12 cellular contexts compared by ENCODE assay signal in genomic region chr2:160376576-160376975, GRCh38.
DNase-seq lines count a peak whose midpoint lies in the region; ATAC-seq and TF ChIP-seq lines count a peak whose summit lies in the region.
"Had no signal": no experiment of that assay in that cellular context is flagged by ENCODE, and none has a peak within 500 bp of the region (broad histone marks: within the 10 kb centered on the region; RNA-seq: fewer than 3 reads in every experiment).

No MANE protein-coding gene starts in this region.

- H3K27ac ChIP-seq in HUES48 (ENCODE audit: low read depth, low read length) (peak overlapping the region; percentile 71), right atrium auricular region (peak overlapping the region; percentile 37 to 58), smooth muscle cell (ENCODE audit: low read depth) (peak overlapping the region; percentile 79)

- no TSS peak for BruUV-seq in MCF 10A (replicated peaks; lab: Mats Ljungman, UMichigan)

- H3K27ac Mint-ChIP-seq in MCF 10A (ENCODE audit: low read depth, unreplicated experiment) = peak overlapping the region; percentile 85

- H3K4me3 ChIP-seq in HUES48 (ENCODE audit: low read depth, low read length) (no peak overlapping the region), right atrium auricular region (no peak overlapping the region), smooth muscle cell (no peak overlapping the region)

- peaks cover 100% of the 10 kb centered on the region for H3K79me2 ChIP-seq in smooth muscle cell (ENCODE audit: low read depth)

- peak overlapping the region; percentile 63 for H3K4me2 ChIP-seq in smooth muscle cell

- H3K9me3 Mint-ChIP-seq in MCF 10A (ENCODE audit: unreplicated experiment) = peaks cover 8% of the 10 kb centered on the region
- H3K9me3 Mint-ChIP-seq: neural crest cell had no signal

- H2AFZ ChIP-seq in smooth muscle cell (ENCODE audit: low read depth) = no peak overlapping the region

- peaks cover 7% of the 10 kb centered on the region for H3F3A ChIP-seq in smooth muscle cell (ENCODE audit: low read depth)

- H3K4me1 ChIP-seq in HUES48 (ENCODE audit: control insufficient read depth, insufficient read depth, low read length) = peaks cover 71% of the 10 kb centered on the region
- peaks cover 0 to 100% of the 10 kb centered on the region in 2 donors for H3K4me1 ChIP-seq in right atrium auricular region
- H3K4me1 ChIP-seq in smooth muscle cell (ENCODE audit: low read depth) = peaks cover 77% of the 10 kb centered on the region

- WGBS in smooth muscle cell (ENCODE audit: low lambda C conversion rate) = 11% methylated on average over 4 of the region's 4 CpGs

- no peaks in the 10 kb centered on the region for H3K27me3 Mint-ChIP-seq in MCF 10A (ENCODE audit: insufficient read depth, unreplicated experiment)

- ATAC-seq in HG03439 (IDR thresholded peaks at IDR 0.05; ENCODE audit: unreplicated experiment) = no peak

- intact Hi-C loops in MCF 10A (cut with micrococcal nuclease) = no loop called here

- CTCF ChIA-PET in MCF 10A (lab: Yijun Ruan, JAX) = interaction anchor here (0.6 to 2.7 kb wide), 11 partner anchors 10 to 1051 kb away, joined by 3 to 13 read pairs (median 4); no protein-coding TSS in a partner anchor

- DNase-seq in MCF 10A (ENCODE audit: unreplicated experiment) (peak; percentile 63), right atrium auricular region (ENCODE audit: low spot score) (no peak), smooth muscle cell (lab: John Stamatoyannopoulos, UW; ENCODE audit: unreplicated experiment) (no peak), MV-4-11 (lab: John Stamatoyannopoulos, UW) (no peak), NOMO-1 (lab: John Stamatoyannopoulos, UW; ENCODE audit: unreplicated experiment in 2 of 2) (no peak)
- DNase-seq in activated CD8-positive, alpha-beta memory T cell treated with anti-CD3 and anti-CD28 coated beads, Interleukin-2, amount 50 U/mL, for 48 hours = no peak
- DNase-seq: caudate nucleus, DMS53, hippocampal formation had no signal

- H3K36me3 ChIP-seq in HUES48 (ENCODE audit: control insufficient read depth, insufficient read depth, low read length) = no peaks in the 10 kb centered on the region
- no peaks in the 10 kb centered on the region for H3K36me3 ChIP-seq in right atrium auricular region
- no peaks in the 10 kb centered on the region for H3K36me3 ChIP-seq in smooth muscle cell (ENCODE audit: low read depth)

- H3K9ac ChIP-seq in HUES48 (ENCODE audit: low read depth, low read length) = no peak overlapping the region
- H3K9ac ChIP-seq in smooth muscle cell (ENCODE audit: low read depth) = peak overlapping the region; percentile 20

- no peaks in the 10 kb centered on the region for H3K9me3 ChIP-seq in HUES48 (ENCODE audit: control insufficient read depth, insufficient read depth, low read length)
- H3K9me3 ChIP-seq in right atrium auricular region = no peaks in the 10 kb centered on the region
- H3K9me3 ChIP-seq in smooth muscle cell (replicated peaks; ENCODE audit: low read depth) = no peaks in the 10 kb centered on the region

- H3K4me3 Mint-ChIP-seq in MCF 10A (ENCODE audit: unreplicated experiment) = no peak overlapping the region
- H3K4me3 Mint-ChIP-seq: neural crest cell had no signal

- POLR2A ChIA-PET in MCF 10A (lab: Yijun Ruan, JAX) = interaction anchor here (0.7 to 8.2 kb wide), 8 partner anchors 11 to 41 kb away, joined by 3 to 84 read pairs (median 6); no protein-coding TSS in a partner anchor

- no peak for TF ChIP-seq CTCF in MCF 10A (IDR thresholded peaks at IDR 0.05; ENCODE audit: unreplicated experiment)
- no peak for TF ChIP-seq CTCF in right atrium auricular region (IDR thresholded peaks at IDR 0.05)
- no peak for TF ChIP-seq CTCF in smooth muscle cell (IDR thresholded peaks at IDR 0.05; ENCODE audit: borderline replicate concordance, insufficient read depth, poor library complexity, severe bottlenecking)

- H3K27me3 ChIP-seq in HUES48 (ENCODE audit: control insufficient read depth, insufficient read depth, low read length) = no peaks in the 10 kb centered on the region
- no peaks in the 10 kb centered on the region for H3K27me3 ChIP-seq in right atrium auricular region
- no peaks in the 10 kb centered on the region for H3K27me3 ChIP-seq in smooth muscle cell (ENCODE audit: low read depth)

- H3K4me1 Mint-ChIP-seq in MCF 10A (ENCODE audit: insufficient read depth, unreplicated experiment) = peaks cover 70% of the 10 kb centered on the region

- H3K36me3 Mint-ChIP-seq in MCF 10A (ENCODE audit: insufficient read depth, unreplicated experiment) = peaks cover 11% of the 10 kb centered on the region

- H4K20me1 ChIP-seq in smooth muscle cell (ENCODE audit: low read depth) = peaks cover 100% of the 10 kb centered on the region
